ENCODE assay signal across 1 cellular context in the genomic region with DNA sequence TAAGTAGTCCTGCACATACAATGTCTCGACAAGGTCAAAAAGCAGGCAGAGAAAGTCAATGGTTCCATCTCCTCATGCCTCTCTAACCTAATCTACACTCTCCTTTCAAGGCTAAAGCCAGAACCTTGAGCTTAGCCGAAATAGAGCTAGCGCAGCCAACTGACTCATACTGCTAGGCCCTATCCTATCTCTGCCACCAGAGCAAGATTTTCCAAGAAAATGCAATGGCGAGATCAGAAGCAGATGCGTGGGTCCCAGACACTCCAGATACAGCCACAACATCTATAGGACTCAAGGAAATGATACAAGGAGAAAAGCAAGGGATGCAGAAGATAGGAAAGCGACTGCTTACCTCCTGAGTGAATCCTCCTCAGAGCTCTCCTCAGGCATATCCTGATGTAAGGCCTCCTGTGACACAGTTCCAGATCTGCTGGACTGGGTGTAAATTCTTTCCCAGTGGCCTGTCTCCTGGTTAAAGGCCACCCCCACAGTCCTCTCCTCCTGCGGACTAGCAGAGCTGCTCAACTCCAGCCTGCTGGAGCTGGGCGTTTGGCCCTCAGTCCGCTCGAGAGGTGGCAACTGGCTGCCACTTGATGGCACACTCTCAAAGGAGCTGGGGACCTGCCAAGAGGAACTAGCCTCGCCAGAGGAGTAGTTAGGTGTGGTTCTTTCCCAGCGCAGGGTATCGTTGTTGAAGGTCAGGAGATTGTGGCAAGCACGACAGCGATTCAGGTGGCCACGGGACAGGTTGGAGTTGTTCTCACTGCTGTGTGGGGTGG.
TF ChIP-seq lines count a peak whose summit lies in the region.

No MANE protein-coding gene starts in this region.

TF ChIP-seq in K562, 482 proteins besides CTCF, POLR2A, EP300 and RAD21 (continued from another document and continues in another):
- no peak for TF ChIP-seq CCAR2 (IDR thresholded peaks at IDR 0.05; ENCODE audit: low read depth, low read length)
- TF ChIP-seq POLR3G (IDR thresholded peaks at IDR 0.05; ENCODE audit: extremely low read depth, insufficient read length, insufficient replicate concordance) = no peak
- no peak for TF ChIP-seq NFATC3 (IDR thresholded peaks at IDR 0.05)
- no peak for TF ChIP-seq ZKSCAN3 (CRISPR knock-in tag; IDR thresholded peaks at IDR 0.05)
- TF ChIP-seq BMI1 (IDR thresholded peaks at IDR 0.05; ENCODE audit: low read length) = no peak
- TF ChIP-seq, protein P1, sequence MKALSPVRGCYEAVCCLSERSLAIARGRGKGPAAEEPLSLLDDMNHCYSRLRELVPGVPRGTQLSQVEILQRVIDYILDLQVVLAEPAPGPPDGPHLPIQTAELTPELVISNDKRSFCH (CRISPR knock-in tag; IDR thresholded peaks at IDR 0.05) = no peak
- TF ChIP-seq, protein P1 (tag; IDR thresholded peaks at IDR 0.05) = no peak
- TF ChIP-seq, protein P2, sequence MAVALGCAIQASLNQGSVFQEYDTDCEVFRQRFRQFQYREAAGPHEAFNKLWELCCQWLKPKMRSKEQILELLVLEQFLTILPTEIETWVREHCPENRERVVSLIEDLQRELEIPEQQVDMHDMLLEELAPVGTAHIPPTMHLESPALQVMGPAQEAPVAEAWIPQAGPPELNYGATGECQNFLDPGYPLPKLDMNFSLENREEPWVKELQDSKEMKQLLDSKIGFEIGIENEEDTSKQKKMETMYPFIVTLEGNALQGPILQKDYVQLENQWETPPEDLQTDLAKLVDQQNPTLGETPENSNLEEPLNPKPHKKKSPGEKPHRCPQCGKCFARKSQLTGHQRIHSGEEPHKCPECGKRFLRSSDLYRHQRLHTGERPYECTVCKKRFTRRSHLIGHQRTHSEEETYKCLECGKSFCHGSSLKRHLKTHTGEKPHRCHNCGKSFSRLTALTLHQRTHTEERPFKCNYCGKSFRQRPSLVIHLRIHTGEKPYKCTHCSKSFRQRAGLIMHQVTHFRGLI (CRISPR knock-in tag; IDR thresholded peaks at IDR 0.05) = no peak
- TF ChIP-seq, protein P3, sequence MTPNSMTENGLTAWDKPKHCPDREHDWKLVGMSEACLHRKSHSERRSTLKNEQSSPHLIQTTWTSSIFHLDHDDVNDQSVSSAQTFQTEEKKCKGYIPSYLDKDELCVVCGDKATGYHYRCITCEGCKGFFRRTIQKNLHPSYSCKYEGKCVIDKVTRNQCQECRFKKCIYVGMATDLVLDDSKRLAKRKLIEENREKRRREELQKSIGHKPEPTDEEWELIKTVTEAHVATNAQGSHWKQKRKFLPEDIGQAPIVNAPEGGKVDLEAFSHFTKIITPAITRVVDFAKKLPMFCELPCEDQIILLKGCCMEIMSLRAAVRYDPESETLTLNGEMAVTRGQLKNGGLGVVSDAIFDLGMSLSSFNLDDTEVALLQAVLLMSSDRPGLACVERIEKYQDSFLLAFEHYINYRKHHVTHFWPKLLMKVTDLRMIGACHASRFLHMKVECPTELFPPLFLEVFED (CRISPR knock-in tag; conservative IDR thresholded peaks at IDR 0.05) = no peak
- no peak for TF ChIP-seq KDM5B (IDR thresholded peaks at IDR 0.05; ENCODE audit: insufficient replicate concordance, low read depth, low read length)
- no peak for TF ChIP-seq SRF (CRISPR knock-in tag; IDR thresholded peaks at IDR 0.05)
- TF ChIP-seq IRF2 (CRISPR knock-in tag; IDR thresholded peaks at IDR 0.05) = no peak
- peak; percentile 47; the same call in 1 of the 2 replicates for TF ChIP-seq NCOA1 (IDR thresholded peaks at IDR 0.05; ENCODE audit: low read depth)
- TF ChIP-seq SP1 (CRISPR knock-in tag; IDR thresholded peaks at IDR 0.05) = no peak
- TF ChIP-seq TRIM28 (IDR thresholded peaks at IDR 0.05) = no peak
- TF ChIP-seq, protein P4, sequence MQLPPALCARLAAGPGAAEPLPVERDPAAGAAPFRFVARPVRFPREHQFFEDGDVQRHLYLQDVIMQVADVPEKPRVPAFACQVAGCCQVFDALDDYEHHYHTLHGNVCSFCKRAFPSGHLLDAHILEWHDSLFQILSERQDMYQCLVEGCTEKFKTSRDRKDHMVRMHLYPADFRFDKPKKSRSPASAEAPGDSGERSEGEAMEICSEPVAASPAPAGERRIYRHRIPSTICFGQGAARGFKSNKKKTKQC (CRISPR knock-in tag; IDR thresholded peaks at IDR 0.05) = no peak
- TF ChIP-seq DDX20 (tag; IDR thresholded peaks at IDR 0.05; ENCODE audit: low read depth) = no peak
- TF ChIP-seq, protein P5, sequence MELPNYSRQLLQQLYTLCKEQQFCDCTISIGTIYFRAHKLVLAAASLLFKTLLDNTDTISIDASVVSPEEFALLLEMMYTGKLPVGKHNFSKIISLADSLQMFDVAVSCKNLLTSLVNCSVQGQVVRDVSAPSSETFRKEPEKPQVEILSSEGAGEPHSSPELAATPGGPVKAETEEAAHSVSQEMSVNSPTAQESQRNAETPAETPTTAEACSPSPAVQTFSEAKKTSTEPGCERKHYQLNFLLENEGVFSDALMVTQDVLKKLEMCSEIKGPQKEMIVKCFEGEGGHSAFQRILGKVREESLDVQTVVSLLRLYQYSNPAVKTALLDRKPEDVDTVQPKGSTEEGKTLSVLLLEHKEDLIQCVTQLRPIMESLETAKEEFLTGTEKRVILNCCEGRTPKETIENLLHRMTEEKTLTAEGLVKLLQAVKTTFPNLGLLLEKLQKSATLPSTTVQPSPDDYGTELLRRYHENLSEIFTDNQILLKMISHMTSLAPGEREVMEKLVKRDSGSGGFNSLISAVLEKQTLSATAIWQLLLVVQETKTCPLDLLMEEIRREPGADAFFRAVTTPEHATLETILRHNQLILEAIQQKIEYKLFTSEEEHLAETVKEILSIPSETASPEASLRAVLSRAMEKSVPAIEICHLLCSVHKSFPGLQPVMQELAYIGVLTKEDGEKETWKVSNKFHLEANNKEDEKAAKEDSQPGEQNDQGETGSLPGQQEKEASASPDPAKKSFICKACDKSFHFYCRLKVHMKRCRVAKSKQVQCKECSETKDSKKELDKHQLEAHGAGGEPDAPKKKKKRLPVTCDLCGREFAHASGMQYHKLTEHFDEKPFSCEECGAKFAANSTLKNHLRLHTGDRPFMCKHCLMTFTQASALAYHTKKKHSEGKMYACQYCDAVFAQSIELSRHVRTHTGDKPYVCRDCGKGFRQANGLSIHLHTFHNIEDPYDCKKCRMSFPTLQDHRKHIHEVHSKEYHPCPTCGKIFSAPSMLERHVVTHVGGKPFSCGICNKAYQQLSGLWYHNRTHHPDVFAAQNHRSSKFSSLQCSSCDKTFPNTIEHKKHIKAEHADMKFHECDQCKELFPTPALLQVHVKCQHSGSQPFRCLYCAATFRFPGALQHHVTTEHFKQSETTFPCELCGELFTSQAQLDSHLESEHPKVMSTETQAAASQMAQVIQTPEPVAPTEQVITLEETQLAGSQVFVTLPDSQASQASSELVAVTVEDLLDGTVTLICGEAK (IDR thresholded peaks at IDR 0.05) = no peak
- TF ChIP-seq, protein P5 (CRISPR knock-in tag; IDR thresholded peaks at IDR 0.05) = no peak
- TF ChIP-seq RBM34 (IDR thresholded peaks at IDR 0.05; ENCODE audit: borderline replicate concordance, insufficient read depth, low read length) = no peak
- TF ChIP-seq ZNF12 (CRISPR knock-in tag; IDR thresholded peaks at IDR 0.05) = no peak
- no peak for TF ChIP-seq HMG20A (CRISPR knock-in tag; conservative IDR thresholded peaks at IDR 0.05)
- TF ChIP-seq, protein P6, sequence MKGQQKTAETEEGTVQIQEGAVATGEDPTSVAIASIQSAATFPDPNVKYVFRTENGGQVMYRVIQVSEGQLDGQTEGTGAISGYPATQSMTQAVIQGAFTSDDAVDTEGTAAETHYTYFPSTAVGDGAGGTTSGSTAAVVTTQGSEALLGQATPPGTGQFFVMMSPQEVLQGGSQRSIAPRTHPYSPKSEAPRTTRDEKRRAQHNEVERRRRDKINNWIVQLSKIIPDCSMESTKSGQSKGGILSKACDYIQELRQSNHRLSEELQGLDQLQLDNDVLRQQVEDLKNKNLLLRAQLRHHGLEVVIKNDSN (CRISPR knock-in tag; IDR thresholded peaks at IDR 0.05) = no peak
- TF ChIP-seq, protein P7, sequence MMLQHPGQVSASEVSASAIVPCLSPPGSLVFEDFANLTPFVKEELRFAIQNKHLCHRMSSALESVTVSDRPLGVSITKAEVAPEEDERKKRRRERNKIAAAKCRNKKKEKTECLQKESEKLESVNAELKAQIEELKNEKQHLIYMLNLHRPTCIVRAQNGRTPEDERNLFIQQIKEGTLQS (IDR thresholded peaks at IDR 0.05) = peak; percentile 73
- TF ChIP-seq, protein P7 (CRISPR knock-in tag; conservative IDR thresholded peaks at IDR 0.05) = no peak
- no peak for TF ChIP-seq XRCC5 (IDR thresholded peaks at IDR 0.05; ENCODE audit: low read depth, low read length)
- TF ChIP-seq HDGF (IDR thresholded peaks at IDR 0.05) = no peak
- TF ChIP-seq, protein P8, sequence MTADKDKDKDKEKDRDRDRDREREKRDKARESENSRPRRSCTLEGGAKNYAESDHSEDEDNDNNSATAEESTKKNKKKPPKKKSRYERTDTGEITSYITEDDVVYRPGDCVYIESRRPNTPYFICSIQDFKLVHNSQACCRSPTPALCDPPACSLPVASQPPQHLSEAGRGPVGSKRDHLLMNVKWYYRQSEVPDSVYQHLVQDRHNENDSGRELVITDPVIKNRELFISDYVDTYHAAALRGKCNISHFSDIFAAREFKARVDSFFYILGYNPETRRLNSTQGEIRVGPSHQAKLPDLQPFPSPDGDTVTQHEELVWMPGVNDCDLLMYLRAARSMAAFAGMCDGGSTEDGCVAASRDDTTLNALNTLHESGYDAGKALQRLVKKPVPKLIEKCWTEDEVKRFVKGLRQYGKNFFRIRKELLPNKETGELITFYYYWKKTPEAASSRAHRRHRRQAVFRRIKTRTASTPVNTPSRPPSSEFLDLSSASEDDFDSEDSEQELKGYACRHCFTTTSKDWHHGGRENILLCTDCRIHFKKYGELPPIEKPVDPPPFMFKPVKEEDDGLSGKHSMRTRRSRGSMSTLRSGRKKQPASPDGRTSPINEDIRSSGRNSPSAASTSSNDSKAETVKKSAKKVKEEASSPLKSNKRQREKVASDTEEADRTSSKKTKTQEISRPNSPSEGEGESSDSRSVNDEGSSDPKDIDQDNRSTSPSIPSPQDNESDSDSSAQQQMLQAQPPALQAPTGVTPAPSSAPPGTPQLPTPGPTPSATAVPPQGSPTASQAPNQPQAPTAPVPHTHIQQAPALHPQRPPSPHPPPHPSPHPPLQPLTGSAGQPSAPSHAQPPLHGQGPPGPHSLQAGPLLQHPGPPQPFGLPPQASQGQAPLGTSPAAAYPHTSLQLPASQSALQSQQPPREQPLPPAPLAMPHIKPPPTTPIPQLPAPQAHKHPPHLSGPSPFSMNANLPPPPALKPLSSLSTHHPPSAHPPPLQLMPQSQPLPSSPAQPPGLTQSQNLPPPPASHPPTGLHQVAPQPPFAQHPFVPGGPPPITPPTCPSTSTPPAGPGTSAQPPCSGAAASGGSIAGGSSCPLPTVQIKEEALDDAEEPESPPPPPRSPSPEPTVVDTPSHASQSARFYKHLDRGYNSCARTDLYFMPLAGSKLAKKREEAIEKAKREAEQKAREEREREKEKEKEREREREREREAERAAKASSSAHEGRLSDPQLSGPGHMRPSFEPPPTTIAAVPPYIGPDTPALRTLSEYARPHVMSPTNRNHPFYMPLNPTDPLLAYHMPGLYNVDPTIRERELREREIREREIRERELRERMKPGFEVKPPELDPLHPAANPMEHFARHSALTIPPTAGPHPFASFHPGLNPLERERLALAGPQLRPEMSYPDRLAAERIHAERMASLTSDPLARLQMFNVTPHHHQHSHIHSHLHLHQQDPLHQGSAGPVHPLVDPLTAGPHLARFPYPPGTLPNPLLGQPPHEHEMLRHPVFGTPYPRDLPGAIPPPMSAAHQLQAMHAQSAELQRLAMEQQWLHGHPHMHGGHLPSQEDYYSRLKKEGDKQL (CRISPR knock-in tag; IDR thresholded peaks at IDR 0.05; ENCODE audit: borderline replicate concordance) = no peak
- no peak for TF ChIP-seq SMAD1 (IDR thresholded peaks at IDR 0.05; ENCODE audit: low read depth, low read length, partially characterized antibody)
- TF ChIP-seq RBBP5 (IDR thresholded peaks at IDR 0.05; ENCODE audit: borderline replicate concordance, insufficient read depth, low read length, poor library complexity, severe bottlenecking) = no peak
- peak; percentile 88 for TF ChIP-seq SMARCC2 (IDR thresholded peaks at IDR 0.05; ENCODE audit: low read depth)
- TF ChIP-seq NFXL1 (CRISPR knock-in tag; IDR thresholded peaks at IDR 0.05) = no peak
- TF ChIP-seq HNRNPH1 (optimal IDR thresholded peaks at IDR 0.05; ENCODE audit: low read depth, low read length) = no peak
- no peak for TF ChIP-seq HOXB6 (CRISPR knock-in tag; IDR thresholded peaks at IDR 0.05; ENCODE audit: borderline replicate concordance)
